8 cellular contexts compared by ENCODE assay signal in the genomic region with DNA sequence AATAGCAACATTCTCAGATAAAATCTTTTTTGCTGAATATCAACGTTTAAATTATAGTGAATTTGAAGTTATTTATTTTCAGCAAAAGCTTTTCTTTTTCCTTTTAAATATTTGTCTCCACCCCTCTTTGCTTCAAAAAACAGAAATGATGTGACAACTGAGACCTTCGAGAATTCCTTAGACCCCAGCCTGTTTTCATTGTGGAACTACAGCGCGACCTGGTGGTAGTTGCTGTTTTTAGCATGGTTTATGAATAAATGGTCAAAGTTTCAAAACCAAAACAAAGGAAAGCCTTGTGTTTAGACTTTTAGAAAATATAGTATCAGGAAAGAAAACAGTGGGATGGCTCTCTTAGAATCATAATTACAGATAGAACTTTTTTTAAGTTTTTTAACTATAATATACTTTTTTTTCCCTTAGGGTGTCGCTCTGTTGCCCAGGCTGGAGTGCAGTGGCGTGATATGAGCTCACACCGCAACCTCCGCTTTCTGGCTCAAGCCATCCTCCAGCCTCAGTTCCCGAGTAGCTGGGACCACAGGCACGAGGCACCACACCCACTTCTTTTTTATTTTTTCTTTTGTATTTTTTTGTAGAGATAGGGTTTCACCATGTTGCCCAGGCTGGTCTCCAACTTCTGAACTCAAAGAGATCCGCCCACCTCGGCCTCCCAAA. TPM values are rescaled to one million over a fixed set of nuclear protein-coding genes. Genes with fewer than 3 reads are reported as not detected.
DNase-seq lines count a peak whose midpoint lies in the region; ATAC-seq, FAIRE-seq and TF ChIP-seq lines count a peak whose summit lies in the region.

No MANE protein-coding gene starts in this region.

- intact Hi-C loops in esophagus squamous epithelium (cut with DNase I), result loop anchor here (5.0 kb wide), 1 partner anchor 428 kb away; no protein-coding TSS in a partner anchor

- H3K4me1 Mint-ChIP-seq in HFFc6 (ENCODE audit: low read depth), result peaks cover 44% of the 10 kb centered on the region
- peaks cover 5% of the 10 kb centered on the region for H3K4me1 Mint-ChIP-seq in activated CD8-positive, alpha-beta T cell treated with anti-CD3 and anti-CD28 coated beads, Interleukin-2, amount 10 ng/mL, durations not matched to agents 7 days and 5 days (ENCODE audit: low read depth)
- H3K4me1 Mint-ChIP-seq in nephron progenitor cell, result peaks cover 38% of the 10 kb centered on the region

- ATAC-seq in activated CD8-positive, alpha-beta T cell treated with anti-CD3 and anti-CD28 coated beads, Interleukin-2, amount 10 ng/mL, durations not matched to agents 7 days and 5 days, result no peak
- ATAC-seq in upper lobe of left lung (ENCODE audit: low FRiP score in 2 of 2), result peak in 1 of 2 donors; percentile 70

- TF ChIP-seq EP300 in upper lobe of left lung (IDR thresholded peaks at IDR 0.05), result no peak

- peak overlapping the region; percentile 2; the same call in 1 of the 2 replicates for H3K4me3 Mint-ChIP-seq in HFFc6
- H3K4me3 Mint-ChIP-seq in activated CD8-positive, alpha-beta T cell treated with anti-CD3 and anti-CD28 coated beads, Interleukin-2, amount 10 ng/mL, durations not matched to agents 7 days and 5 days, result no peak overlapping the region
- H3K4me3 Mint-ChIP-seq in nephron progenitor cell, result no peak overlapping the region

- H3K4me1 ChIP-seq in esophagus squamous epithelium (peaks cover 0 to 4% (median 0%) of the 10 kb centered on the region in 3 donors), upper lobe of left lung (no peaks in the 10 kb centered on the region)

- H3K36me3 ChIP-seq in esophagus squamous epithelium (no peaks in the 10 kb centered on the region), upper lobe of left lung (no peaks in the 10 kb centered on the region)

- CTCF ChIA-PET in activated CD8-positive, alpha-beta T cell treated with anti-CD3 and anti-CD28 coated beads, Interleukin-2, amount 10 ng/mL, durations not matched to agents 7 days and 5 days (lab: Charles Lee), result interaction anchor here (0.5 to 2.9 kb wide), 14 partner anchors 9 to 493 kb away, joined by 3 to 33 read pairs (median 4); a partner anchor contains a TSS

- H3K36me3 Mint-ChIP-seq in HFFc6 (ENCODE audit: low read depth) (no peaks in the 10 kb centered on the region), nephron progenitor cell (ENCODE audit: low read depth) (peaks cover 6% of the 10 kb centered on the region)
- H3K36me3 Mint-ChIP-seq in activated CD8-positive, alpha-beta T cell treated with anti-CD3 and anti-CD28 coated beads, Interleukin-2, amount 10 ng/mL, durations not matched to agents 7 days and 5 days (ENCODE audit: low read depth), result no peaks in the 10 kb centered on the region

- TF ChIP-seq CTCF in HFFc6 (IDR thresholded peaks at IDR 0.05), result peak; percentile 91
- peak; percentile 22 to 75 (median 68) for TF ChIP-seq CTCF in esophagus squamous epithelium (IDR thresholded peaks at IDR 0.05)
- peak; percentile 80 for TF ChIP-seq CTCF in nephron progenitor cell (IDR thresholded peaks at IDR 0.05)
- TF ChIP-seq CTCF in upper lobe of left lung (IDR thresholded peaks at IDR 0.05), result peak; percentile 27 to 75 (median 52)

- H3K27me3 ChIP-seq in esophagus squamous epithelium (no peaks in the 10 kb centered on the region), upper lobe of left lung (no peaks in the 10 kb centered on the region)

- H3K9me3 Mint-ChIP-seq in HFFc6, result no peaks in the 10 kb centered on the region
- no peaks in the 10 kb centered on the region for H3K9me3 Mint-ChIP-seq in activated CD8-positive, alpha-beta T cell treated with anti-CD3 and anti-CD28 coated beads, Interleukin-2, amount 10 ng/mL, durations not matched to agents 7 days and 5 days (ENCODE audit: insufficient read depth)
- peaks cover 11% of the 10 kb centered on the region for H3K9me3 Mint-ChIP-seq in nephron progenitor cell

- H3K4me3 ChIP-seq in esophagus squamous epithelium (no peak overlapping the region), upper lobe of left lung (peak overlapping the region in 1 of 4 donors; percentile 5)

- peak; percentile 45 for DNase-seq in HFFc6
- peak; percentile 8 for DNase-seq in NCI-H2196 (lab: John Stamatoyannopoulos, UW; ENCODE audit: unreplicated experiment)
- peak; percentile 61 for DNase-seq in activated CD8-positive, alpha-beta T cell treated with anti-CD3 and anti-CD28 coated beads, Interleukin-2, amount 10 ng/mL, durations not matched to agents 7 days and 5 days
- DNase-seq in esophagus squamous epithelium (lab: John Stamatoyannopoulos, UW), result no peak
- peak; percentile 75 for DNase-seq in nephron progenitor cell
- DNase-seq in upper lobe of left lung, result peak in 1 of 2 donors; percentile 35
- DNase-seq in DMS79 (lab: John Stamatoyannopoulos, UW), result no peak

- peak; percentile 98 for FAIRE-seq in G401.6 (lab: Jason Lieb, UNC)

- no peak for TF ChIP-seq POLR2A in esophagus squamous epithelium (IDR thresholded peaks at IDR 0.05)
- TF ChIP-seq POLR2A in upper lobe of left lung (IDR thresholded peaks at IDR 0.05), result no peak

- POLR2A ChIA-PET in activated CD8-positive, alpha-beta T cell treated with anti-CD3 and anti-CD28 coated beads, Interleukin-2, amount 10 ng/mL, durations not matched to agents 7 days and 5 days (lab: Charles Lee), result no interaction called here

- H3K27ac ChIP-seq in esophagus squamous epithelium (no peak overlapping the region), upper lobe of left lung (peak overlapping the region in 1 of 4 donors; percentile 17)

- H3K9me3 ChIP-seq in esophagus squamous epithelium (no peaks in the 10 kb centered on the region), upper lobe of left lung (no peaks in the 10 kb centered on the region)

- WGBS in esophagus squamous epithelium, 2 donors, result 43 to 44% methylated on average over 12 of the region's 12 CpGs
- whole genome bisulfite sequencing in upper lobe of left lung, 2 donors, result 47 to 48% methylated on average over 12 of the region's 12 CpGs

- H3K27ac Mint-ChIP-seq in HFFc6, result no peak overlapping the region
- H3K27ac Mint-ChIP-seq in activated CD8-positive, alpha-beta T cell treated with anti-CD3 and anti-CD28 coated beads, Interleukin-2, amount 10 ng/mL, durations not matched to agents 7 days and 5 days, result no peak overlapping the region
- no peak overlapping the region for H3K27ac Mint-ChIP-seq in nephron progenitor cell

- no peaks in the 10 kb centered on the region; the same call in 1 of the 2 replicates for H3K27me3 Mint-ChIP-seq in HFFc6 (ENCODE audit: insufficient read depth)
- peaks cover 14% of the 10 kb centered on the region for H3K27me3 Mint-ChIP-seq in activated CD8-positive, alpha-beta T cell treated with anti-CD3 and anti-CD28 coated beads, Interleukin-2, amount 10 ng/mL, durations not matched to agents 7 days and 5 days (ENCODE audit: low read depth)
- peaks cover 6% of the 10 kb centered on the region for H3K27me3 Mint-ChIP-seq in nephron progenitor cell (ENCODE audit: low read depth, poor library complexity)

RNA-seq across cellular contexts. Expression of a gene that starts 26.8 kb away (rescaled TPM):
- total RNA-seq in HFFc6 (2021; fragmentation: NEBNext Ultra II Directional; extraction: Animal tissue kit (Norgen Biotek cat#: 25700)), result 10 to 100 TPM; 36.8 to 42.0 (median 39.8) TPM
- total RNA-seq in activated CD8-positive, alpha-beta T cell treated with anti-CD3 and anti-CD28 coated beads, Interleukin-2, amount 10 ng/mL, durations not matched to agents 7 days and 5 days, result 10 to 100 TPM; 18.5 to 20.6 TPM
- 10 to 100 TPM; 16.0 to 29.0 (median 21.6) TPM for total RNA-seq in esophagus squamous epithelium
- 10 to 100 TPM; 10.5 to 34.0 (median 23.5) TPM for total RNA-seq in upper lobe of left lung

Comparison
In these comparisons a context has a peak if more than half of its experiments do, and no peak if none do; other contexts are left out.
1. DNase-seq: peak in HFFc6 (single experiment), NCI-H2196 (single experiment), activated CD8-positive, alpha-beta T cell treated with anti-CD3 and anti-CD28 coated beads, Interleukin-2, amount 10 ng/mL, durations not matched to agents 7 days and 5 days (single experiment) and nephron progenitor cell (single experiment); none in esophagus squamous epithelium (single experiment) and DMS79 (single experiment).
2. Peak in every context shown above with its lines, with median percentiles within 50 percentile points of each other: CTCF ChIP-seq.